In genomic region chr18:13487237-13487636, GRCh38 we compare ENCODE assay signal across 14 cellular contexts.
"Had no signal": no experiment of that assay in that cellular context is flagged by ENCODE, and none has a peak within 500 bp of the region (broad histone marks: within the 10 kb centered on the region; RNA-seq: fewer than 3 reads in every experiment).

No MANE protein-coding gene starts in this region.

- H3K27me3 ChIP-seq: gastrocnemius medialis, heart right ventricle, neutrophil, sigmoid colon had no signal

- H3K36me3 Mint-ChIP-seq: mesothelial cell of epicardium had no signal

- H3K4me1 ChIP-seq: gastrocnemius medialis, lower lobe of right lung, parathyroid adenoma had no signal

- H3K9me3 Mint-ChIP-seq: activated T-cell treated with anti-CD3 and anti-CD28 coated beads, Interleukin-2, amount 50 U/mL, for 72 hours; mesothelial cell of epicardium had no signal

- H3K4me3 ChIP-seq: gastrocnemius medialis, heart right ventricle, lower lobe of right lung, sigmoid colon had no signal

- H3K9ac ChIP-seq: parathyroid adenoma had no signal

- H3K27ac Mint-ChIP-seq: activated T-cell treated with anti-CD3 and anti-CD28 coated beads, Interleukin-2, amount 50 U/mL, for 72 hours; mesothelial cell of epicardium had no signal

- DNase-seq: activated naive CD4-positive, alpha-beta T cell; activated T-cell treated with anti-CD3 and anti-CD28 coated beads, Interleukin-2, amount 50 U/mL, for 72 hours; erythroblast; gastrocnemius medialis; heart right ventricle; left colon; lower lobe of right lung; sigmoid colon; stimulated activated CD4-positive, alpha-beta T cell treated with anti-CD3 and anti-CD28 coated beads, Interleukin-1b, Interleukin-23, amount 100 ng/mL, for 48 hours; T-helper 9 cell had no signal

- H3K27ac ChIP-seq: gastrocnemius medialis, heart right ventricle, lower lobe of right lung, neutrophil, parathyroid adenoma, sigmoid colon had no signal

- H3K4me1 Mint-ChIP-seq: mesothelial cell of epicardium had no signal

- H3K36me3 ChIP-seq: gastrocnemius medialis, lower lobe of right lung, sigmoid colon had no signal

- ATAC-seq: activated CD4-positive, CD25-positive, alpha-beta regulatory T cell treated with anti-CD3 and anti-CD28 coated beads, Interleukin-2, amount 50 U/mL, for 24 hours; gastrocnemius medialis; left colon; lower lobe of right lung had no signal

- H3K79me2 ChIP-seq: parathyroid adenoma had no signal

- H3K4me3 Mint-ChIP-seq: activated T-cell treated with anti-CD3 and anti-CD28 coated beads, Interleukin-2, amount 50 U/mL, for 72 hours; mesothelial cell of epicardium had no signal
